1 cellular context compared by ENCODE assay signal in genomic region chr22:23718371-23719165, GRCh38.
TF ChIP-seq lines count a peak whose summit lies in the region.

No MANE protein-coding gene starts in this region.

TF ChIP-seq in K562, 482 proteins besides CTCF, POLR2A, EP300 and RAD21:
- TF ChIP-seq POLR3G (IDR thresholded peaks at IDR 0.05; ENCODE audit: extremely low read depth, insufficient read length, insufficient replicate concordance) (no peak), THAP7 (CRISPR knock-in tag; IDR thresholded peaks at IDR 0.05) (no peak), CLOCK (CRISPR knock-in tag; IDR thresholded peaks at IDR 0.05; ENCODE audit: borderline replicate concordance) (no peak), ZNF740 (CRISPR knock-in tag; IDR thresholded peaks at IDR 0.05) (no peak), ZNF740 (tag; IDR thresholded peaks at IDR 0.05) (no peak), NFIC (IDR thresholded peaks at IDR 0.05) (peak; percentile 74), ZNF436 (CRISPR knock-in tag; IDR thresholded peaks at IDR 0.05) (no peak), ZNF583 (CRISPR knock-in tag; IDR thresholded peaks at IDR 0.05) (no peak), NELFE (IDR thresholded peaks at IDR 0.05; ENCODE audit: insufficient read depth, insufficient read length) (no peak), MAFK (IDR thresholded peaks at IDR 0.05; ENCODE audit: low read length) (no peak)
